ENCODE assay signal across 9 cellular contexts in genomic region chr6:118603372-118603771, GRCh38. TPM values are rescaled to one million over a fixed set of nuclear protein-coding genes. Genes with fewer than 3 reads are reported as not detected.
"Had no signal": no experiment of that assay in that cellular context is flagged by ENCODE, and none has a peak within 500 bp of the region (broad histone marks: within the 10 kb centered on the region; RNA-seq: fewer than 3 reads in every experiment).

No MANE protein-coding gene starts in this region.

- H3K4me3 ChIP-seq: GM12878 had no signal

- ATAC-seq: GM12878 had no signal

- FAIRE-seq: G401.6, GM12878, GM12891, GM12892, GM18507, GM19239 had no signal

- DNase-seq: GDM1, GF-D8 had no signal

RNA-seq across cellular contexts. Expression of gene PLN, which starts 55.3 kb away (rescaled TPM):
- total RNA-seq: G401, GM12878 had no signal
